9 cellular contexts compared by ENCODE assay signal in genomic region chr12:113260127-113260526, GRCh38. TPM values are rescaled to one million over a fixed set of nuclear protein-coding genes. Genes with fewer than 3 reads are reported as not detected.
DNase-seq lines count a peak whose midpoint lies in the region; ATAC-seq and TF ChIP-seq lines count a peak whose summit lies in the region.
"Had no signal": no experiment of that assay in that cellular context is flagged by ENCODE, and none has a peak within 500 bp of the region (broad histone marks: within the 10 kb centered on the region; RNA-seq: fewer than 3 reads in every experiment).

No MANE protein-coding gene starts in this region.

- TF ChIP-seq POLR2A in thyroid gland (IDR thresholded peaks at IDR 0.05), result no peak

- WGBS in thyroid gland, 2 donors, result 73 to 80% methylated on average over 4 to 5 of the region's 5 CpGs

- H3K9me3 ChIP-seq in lower lobe of right lung (no peaks in the 10 kb centered on the region), thyroid gland (no peaks in the 10 kb centered on the region)

- H3K4me3 ChIP-seq in lower lobe of right lung (no peak overlapping the region), thyroid gland (replicated peaks in 1 of 3) (no peak overlapping the region)

- peak overlapping the region; percentile 13 for H3K27ac Mint-ChIP-seq in activated CD4-positive, alpha-beta T cell treated with anti-CD3 and anti-CD28 coated beads, Interleukin-2, amount 10 ng/mL, durations not matched to agents 24 days and 14 days
- H3K27ac Mint-ChIP-seq in activated naive CD8-positive, alpha-beta T cell treated with anti-CD3 and anti-CD28 coated beads for 36 hours, result peak overlapping the region; percentile 78

- DNase-seq in activated CD4-positive, alpha-beta T cell treated with anti-CD3 and anti-CD28 coated beads, Interleukin-2, amount 10 ng/mL, durations not matched to agents 24 days and 14 days, result no peak
- no peak for DNase-seq in activated CD4-positive, alpha-beta T cell treated with anti-CD3 and anti-CD28 coated beads for 1 hour
- DNase-seq in activated naive CD8-positive, alpha-beta T cell treated with anti-CD3 and anti-CD28 coated beads for 36 hours, result no peak
- DNase-seq in lower lobe of right lung (no peak), thyroid gland (no peak), LoVo (ENCODE audit: low spot score) (no peak)
- DNase-seq: stimulated activated CD4-positive, alpha-beta T cell treated with anti-CD3 and anti-CD28 coated beads, Interleukin-12 subunit alpha, Interleukin-12 subunit beta, amount 100 ng/mL, for 4 hours had no signal

- TF ChIP-seq CTCF in lower lobe of right lung (IDR thresholded peaks at IDR 0.05), result no peak
- no peak for TF ChIP-seq CTCF in thyroid gland (IDR thresholded peaks at IDR 0.05)

- H3K4me1 ChIP-seq in lower lobe of right lung, result peaks cover 45% of the 10 kb centered on the region
- peaks cover 43 to 44% of the 10 kb centered on the region in 2 donors for H3K4me1 ChIP-seq in thyroid gland

- H3K36me3 ChIP-seq in lower lobe of right lung (peaks cover 8% of the 10 kb centered on the region), thyroid gland (no peaks in the 10 kb centered on the region)

- no peaks in the 10 kb centered on the region for H3K9me3 Mint-ChIP-seq in activated CD4-positive, alpha-beta T cell treated with anti-CD3 and anti-CD28 coated beads, Interleukin-2, amount 10 ng/mL, durations not matched to agents 24 days and 14 days
- H3K9me3 Mint-ChIP-seq in activated naive CD8-positive, alpha-beta T cell treated with anti-CD3 and anti-CD28 coated beads for 36 hours, result no peaks in the 10 kb centered on the region

- ATAC-seq in lower lobe of right lung (no peak), HG03457 (IDR thresholded peaks at IDR 0.05; ENCODE audit: unreplicated experiment) (no peak), HG02973 (IDR thresholded peaks at IDR 0.05; ENCODE audit: unreplicated experiment) (no peak)

- peaks cover 33% of the 10 kb centered on the region for H3K4me1 Mint-ChIP-seq in activated CD4-positive, alpha-beta T cell treated with anti-CD3 and anti-CD28 coated beads, Interleukin-2, amount 10 ng/mL, durations not matched to agents 24 days and 14 days
- H3K4me1 Mint-ChIP-seq in activated naive CD8-positive, alpha-beta T cell treated with anti-CD3 and anti-CD28 coated beads for 36 hours, result peaks cover 46% of the 10 kb centered on the region

- no peak overlapping the region for H3K4me3 Mint-ChIP-seq in activated CD4-positive, alpha-beta T cell treated with anti-CD3 and anti-CD28 coated beads, Interleukin-2, amount 10 ng/mL, durations not matched to agents 24 days and 14 days
- H3K4me3 Mint-ChIP-seq in activated naive CD8-positive, alpha-beta T cell treated with anti-CD3 and anti-CD28 coated beads for 36 hours, result no peak overlapping the region

- H3K27ac ChIP-seq in lower lobe of right lung, result peak overlapping the region; percentile 74
- H3K27ac ChIP-seq in thyroid gland, result peak overlapping the region; percentile 40 to 76 (median 74)

- no peaks in the 10 kb centered on the region for H3K27me3 ChIP-seq in lower lobe of right lung (ENCODE audit: low read depth)
- no peaks in the 10 kb centered on the region for H3K27me3 ChIP-seq in thyroid gland

- intact Hi-C loops in activated CD4-positive, alpha-beta T cell treated with anti-CD3 and anti-CD28 coated beads, Interleukin-2, amount 10 ng/mL, durations not matched to agents 24 days and 14 days (cut with micrococcal nuclease), result no loop called here
- intact Hi-C loops in lower lobe of right lung (cut with DNase I), result no loop called here
- intact Hi-C loops in thyroid gland (cut with DNase I), result no loop called here

- H3K27me3 Mint-ChIP-seq in activated CD4-positive, alpha-beta T cell treated with anti-CD3 and anti-CD28 coated beads, Interleukin-2, amount 10 ng/mL, durations not matched to agents 24 days and 14 days, result no peaks in the 10 kb centered on the region
- no peaks in the 10 kb centered on the region for H3K27me3 Mint-ChIP-seq in activated naive CD8-positive, alpha-beta T cell treated with anti-CD3 and anti-CD28 coated beads for 36 hours

- H3K36me3 Mint-ChIP-seq in activated CD4-positive, alpha-beta T cell treated with anti-CD3 and anti-CD28 coated beads, Interleukin-2, amount 10 ng/mL, durations not matched to agents 24 days and 14 days (ENCODE audit: low read depth), result peaks cover 20% of the 10 kb centered on the region
- H3K36me3 Mint-ChIP-seq in activated naive CD8-positive, alpha-beta T cell treated with anti-CD3 and anti-CD28 coated beads for 36 hours, result peaks cover 40% of the 10 kb centered on the region

RNA-seq across cellular contexts. Expression of gene TPCN1, which starts 38.9 kb away (rescaled TPM):
- 31.0 and 33.7 TPM in 2 replicates for total RNA-seq in activated CD4-positive, alpha-beta T cell treated with anti-CD3 and anti-CD28 coated beads, Interleukin-2, amount 10 ng/mL, durations not matched to agents 24 days and 14 days
- 10 to 100 TPM; 20.5 to 25.0 TPM for total RNA-seq in activated naive CD8-positive, alpha-beta T cell treated with anti-CD3 and anti-CD28 coated beads for 36 hours
- total RNA-seq in lower lobe of right lung (68.1 TPM), thyroid gland (100 to 1,000 TPM in 2 of 4 donors, 10 to 100 TPM in 2; 58.3 to 135 (median 109) TPM)
